ENCODE assay signal across 9 cellular contexts in genomic region chr16:20255002-20255401, GRCh38.
"Had no signal": no experiment of that assay in that cellular context is flagged by ENCODE, and none has a peak within 500 bp of the region (broad histone marks: within the 10 kb centered on the region; RNA-seq: fewer than 3 reads in every experiment).

No MANE protein-coding gene starts in this region.

- FAIRE-seq: H54 had no signal

- H3K4me1 ChIP-seq: HAP-1 had no signal

- H3K9ac ChIP-seq: GM23248 had no signal

- DNase-seq: GM23248, GOT3, H7, H9, HCEC 1CT, HFFc6 had no signal

- H3K27ac ChIP-seq: GM23248 had no signal

- H3K4me3 Mint-ChIP-seq: H9, HFFc6 had no signal

- H3K4me3 ChIP-seq: GM23248, HAP-1 had no signal

- ATAC-seq: HCT116 had no signal

- H3K36me3 ChIP-seq: HAP-1 had no signal

- H3K9me3 ChIP-seq: HAP-1 had no signal

- H3K27ac Mint-ChIP-seq: H9, HFFc6 had no signal

- H2AFZ ChIP-seq: GM23248 had no signal
